ENCODE assay signal across 3 cellular contexts in genomic region chr4:80254114-80254513, GRCh38.
TF ChIP-seq lines count a peak whose summit lies in the region.

No MANE protein-coding gene starts in this region.

TF ChIP-seq in HEK293, 187 proteins besides CTCF, POLR2A, EP300 and RAD21 (continued from another document):
- no peak for TF ChIP-seq FEZF1 (tag by site-specific recombination; IDR thresholded peaks at IDR 0.05)
- no peak for TF ChIP-seq ZBTB21 (tag by site-specific recombination; IDR thresholded peaks at IDR 0.05)
- TF ChIP-seq ZNF777 (tag by site-specific recombination; IDR thresholded peaks at IDR 0.05; ENCODE audit: borderline replicate concordance), result no peak
- no peak for TF ChIP-seq ZBTB26 (tag by site-specific recombination; optimal IDR thresholded peaks at IDR 0.05)
- no peak for TF ChIP-seq ZNF174 (tag by site-specific recombination; IDR thresholded peaks at IDR 0.05)
TF ChIP-seq in HEK293: peak in this region for 1.

TF ChIP-seq in IMR-90, 13 proteins besides CTCF, POLR2A, EP300 and RAD21 (continued from another document):
- no peak for TF ChIP-seq BHLHE40 (IDR thresholded peaks at IDR 0.05; ENCODE audit: low read depth, low read length)
- TF ChIP-seq RFX5 (IDR thresholded peaks at IDR 0.05; ENCODE audit: low read depth, low read length), result no peak
- no peak for TF ChIP-seq SMC3 (IDR thresholded peaks at IDR 0.05; ENCODE audit: low read depth, low read length)
- TF ChIP-seq USF2 (IDR thresholded peaks at IDR 0.05; ENCODE audit: low read depth, low read length), result no peak
- TF ChIP-seq FOS (IDR thresholded peaks at IDR 0.05; ENCODE audit: low read depth, low read length), result no peak
- TF ChIP-seq MXI1 (IDR thresholded peaks at IDR 0.05; ENCODE audit: borderline replicate concordance, low read depth, low read length), result no peak
- TF ChIP-seq MAZ (IDR thresholded peaks at IDR 0.05; ENCODE audit: borderline replicate concordance, low read depth, low read length), result no peak
- no peak for TF ChIP-seq RCOR1 (IDR thresholded peaks at IDR 0.05; ENCODE audit: insufficient replicate concordance, low read length)
- TF ChIP-seq NFE2L2 (IDR thresholded peaks at IDR 0.05; ENCODE audit: low read depth, low read length), result no peak
- TF ChIP-seq ELK1 (IDR thresholded peaks at IDR 0.05; ENCODE audit: borderline replicate concordance, low read depth, low read length), result no peak
- no peak for TF ChIP-seq CEBPB (IDR thresholded peaks at IDR 0.05; ENCODE audit: low read depth, low read length)

TF ChIP-seq in WTC11, 78 proteins besides CTCF, POLR2A, EP300 and RAD21:
- TF ChIP-seq ERG (CRISPR knock-in tag; IDR thresholded peaks at IDR 0.05) (no peak), ZNF121 (CRISPR knock-in tag; IDR thresholded peaks at IDR 0.05) (peak; percentile 26; the same call in 1 of the 2 replicates)
